1 cellular context compared by ENCODE assay signal in genomic region chr17:2062571-2063183, GRCh38.
TF ChIP-seq lines count a peak whose summit lies in the region.

No MANE protein-coding gene starts in this region.

TF ChIP-seq in GM12878, 131 proteins besides CTCF, POLR2A, EP300 and RAD21:
- TF ChIP-seq CHD4 (IDR thresholded peaks at IDR 0.05): no peak
- no peak for TF ChIP-seq PML (IDR thresholded peaks at IDR 0.05; ENCODE audit: low read length)
- TF ChIP-seq KDM1A (IDR thresholded peaks at IDR 0.05; ENCODE audit: borderline replicate concordance): no peak
- TF ChIP-seq POLR2AphosphoS5 (IDR thresholded peaks at IDR 0.05; ENCODE audit: low read length): peak; percentile 64
- TF ChIP-seq, protein P1, sequence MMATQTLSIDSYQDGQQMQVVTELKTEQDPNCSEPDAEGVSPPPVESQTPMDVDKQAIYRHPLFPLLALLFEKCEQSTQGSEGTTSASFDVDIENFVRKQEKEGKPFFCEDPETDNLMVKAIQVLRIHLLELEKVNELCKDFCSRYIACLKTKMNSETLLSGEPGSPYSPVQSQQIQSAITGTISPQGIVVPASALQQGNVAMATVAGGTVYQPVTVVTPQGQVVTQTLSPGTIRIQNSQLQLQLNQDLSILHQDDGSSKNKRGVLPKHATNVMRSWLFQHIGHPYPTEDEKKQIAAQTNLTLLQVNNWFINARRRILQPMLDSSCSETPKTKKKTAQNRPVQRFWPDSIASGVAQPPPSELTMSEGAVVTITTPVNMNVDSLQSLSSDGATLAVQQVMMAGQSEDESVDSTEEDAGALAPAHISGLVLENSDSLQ (IDR thresholded peaks at IDR 0.05): no peak
- TF ChIP-seq USF2 (IDR thresholded peaks at IDR 0.05; ENCODE audit: borderline replicate concordance, low read depth, low read length): no peak
- TF ChIP-seq, protein P2, sequence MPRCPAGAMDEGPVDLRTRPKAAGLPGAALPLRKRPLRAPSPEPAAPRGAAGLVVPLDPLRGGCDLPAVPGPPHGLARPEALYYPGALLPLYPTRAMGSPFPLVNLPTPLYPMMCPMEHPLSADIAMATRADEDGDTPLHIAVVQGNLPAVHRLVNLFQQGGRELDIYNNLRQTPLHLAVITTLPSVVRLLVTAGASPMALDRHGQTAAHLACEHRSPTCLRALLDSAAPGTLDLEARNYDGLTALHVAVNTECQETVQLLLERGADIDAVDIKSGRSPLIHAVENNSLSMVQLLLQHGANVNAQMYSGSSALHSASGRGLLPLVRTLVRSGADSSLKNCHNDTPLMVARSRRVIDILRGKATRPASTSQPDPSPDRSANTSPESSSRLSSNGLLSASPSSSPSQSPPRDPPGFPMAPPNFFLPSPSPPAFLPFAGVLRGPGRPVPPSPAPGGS (IDR thresholded peaks at IDR 0.05; ENCODE audit: borderline replicate concordance, insufficient read depth, low read depth, low read length, poor library complexity, severe bottlenecking): peak; percentile 78
- peak in 1 of 2 experiments; percentile 9; a peak in 1 of 3 replicates for TF ChIP-seq EGR1 (IDR thresholded peaks at IDR 0.05; ENCODE audit: borderline replicate concordance in 1 of 2, low read depth in 2 of 2, low read length in 2 of 2)
- TF ChIP-seq MTA3 (IDR thresholded peaks at IDR 0.05; ENCODE audit: borderline replicate concordance, low read length): no peak
- TF ChIP-seq POLR2AphosphoS2 (IDR thresholded peaks at IDR 0.05; ENCODE audit: low read depth, low read length): 0 out of 2 replicates have a peak, but pooled peaks have one; percentile 7
- 0 out of 2 replicates have a peak, but pooled peaks have one; percentile 62 for TF ChIP-seq HDGF (IDR thresholded peaks at IDR 0.05)
- 0 out of 2 replicates have a peak, but pooled peaks have one; percentile 2 for TF ChIP-seq BCL11A (IDR thresholded peaks at IDR 0.05; ENCODE audit: low read depth, low read length)
- no peak for TF ChIP-seq POU2F2 (IDR thresholded peaks at IDR 0.05; ENCODE audit: borderline replicate concordance, low read depth, low read length)
- peak; percentile 66; the same call in 1 of the 2 replicates for TF ChIP-seq ZBED1 (IDR thresholded peaks at IDR 0.05; ENCODE audit: borderline replicate concordance)
